32 cellular contexts compared by ENCODE assay signal in genomic region chr3:123590685-123591450, GRCh38.
"Had no signal": no experiment of that assay in that cellular context is flagged by ENCODE, and none has a peak within 500 bp of the region (broad histone marks: within the 10 kb centered on the region; RNA-seq: fewer than 3 reads in every experiment).

No MANE protein-coding gene starts in this region.

- H3K4me1 ChIP-seq: parathyroid adenoma had no signal

- ATAC-seq: activated T-helper 17 cell treated with anti-CD3 and anti-CD28 coated beads, Interleukin-2, amount 50 U/mL, for 72 hours; esophagus mucosa; heart right ventricle; left lung; lower lobe of right lung; naive thymus-derived CD8-positive, alpha-beta T cell had no signal

- H3K4me1 Mint-ChIP-seq: activated CD4-positive, alpha-beta T cell treated with anti-CD3 and anti-CD28 coated beads, Interleukin-2, amount 10 ng/mL, durations not matched to agents 24 days and 14 days; activated T-helper 17 cell treated with anti-CD3 and anti-CD28 coated beads, Interleukin-2, amount 50 U/mL, for 72 hours had no signal

- H3K36me3 ChIP-seq: brain microvascular endothelial cell, heart right ventricle, lower lobe of right lung, right atrium auricular region, suprapubic skin had no signal

- H3K27me3 ChIP-seq: brain microvascular endothelial cell, dorsolateral prefrontal cortex, heart right ventricle, left lung, right atrium auricular region, suprapubic skin, tibial nerve had no signal

- H2AFZ ChIP-seq: parathyroid adenoma had no signal

- H3K4me3 ChIP-seq: coronary artery, dorsolateral prefrontal cortex, heart right ventricle, left lung, lower lobe of right lung, right atrium auricular region, suprapubic skin, tibial nerve had no signal

- H3K9ac ChIP-seq: parathyroid adenoma had no signal

- DNase-seq: activated CD4-positive, alpha-beta memory T cell treated with anti-CD3 and anti-CD28 coated beads for 36 hours; activated CD4-positive, alpha-beta T cell treated with anti-CD3 and anti-CD28 coated beads, Interleukin-2, amount 10 ng/mL, durations not matched to agents 24 days and 14 days; activated CD4-positive, CD25-positive, alpha-beta regulatory T cell treated with anti-CD3 and anti-CD28 coated beads, Interleukin-2, amount 50 U/mL, for 72 hours; activated CD8-positive, alpha-beta memory T cell treated with anti-CD3 and anti-CD28 coated beads, Interleukin-2, amount 50 U/mL, for 4 hours; activated gamma-delta T cell treated with Interleukin-2 at 50 U/mL for 16 hours; activated naive CD4-positive, alpha-beta T cell treated with anti-CD3 and anti-CD28 coated beads, Interleukin-2, amount 50 U/mL, for 16 hours; activated T-cell treated with anti-CD3 and anti-CD28 coated beads, Interleukin-2, amount 50 U/mL, for 24 hours; amniotic stem cell; brain microvascular endothelial cell; dorsolateral prefrontal cortex; effector memory CD4-positive, alpha-beta T cell; foreskin fibroblast; heart right ventricle; left lung; lower lobe of right lung; mesenchymal stem cell; naive thymus-derived CD8-positive, alpha-beta T cell; nucleus accumbens; stimulated activated CD4-positive, alpha-beta T cell treated with anti-CD3 and anti-CD28 coated beads, Interleukin-15, amount 100 ng/mL, for 24 hours; stimulated activated CD4-positive, alpha-beta T cell treated with anti-CD3 and anti-CD28 coated beads, Interleukin-2, amount 100 ng/mL, for 24 hours; stimulated activated naive CD4-positive, alpha-beta T cell; T1000 had no signal

- H3K27ac ChIP-seq: brain microvascular endothelial cell, coronary artery, dorsolateral prefrontal cortex, heart right ventricle, left lung, lower lobe of right lung, parathyroid adenoma, right atrium auricular region, suprapubic skin, tibial nerve had no signal

- FAIRE-seq: astrocyte, endothelial cell of umbilical vein had no signal

- H3K4me3 Mint-ChIP-seq: activated CD4-positive, alpha-beta memory T cell treated with anti-CD3 and anti-CD28 coated beads for 36 hours; activated CD4-positive, alpha-beta T cell treated with anti-CD3 and anti-CD28 coated beads, Interleukin-2, amount 10 ng/mL, durations not matched to agents 24 days and 14 days; activated T-cell treated with anti-CD3 and anti-CD28 coated beads, Interleukin-2, amount 50 U/mL, for 24 hours; activated T-helper 17 cell treated with anti-CD3 and anti-CD28 coated beads, Interleukin-2, amount 50 U/mL, for 72 hours; naive thymus-derived CD8-positive, alpha-beta T cell; T-helper 1 cell treated with Interleukin-12 subunit alpha and Interleukin-12 subunit beta and Interleukin-4 antibody, amounts not matched to agents 30 μg/mL and 1 μg/mL, for 36 hours had no signal

- H3K27ac Mint-ChIP-seq: activated CD4-positive, alpha-beta memory T cell treated with anti-CD3 and anti-CD28 coated beads for 36 hours; activated T-cell treated with anti-CD3 and anti-CD28 coated beads, Interleukin-2, amount 50 U/mL, for 24 hours; activated T-helper 17 cell treated with anti-CD3 and anti-CD28 coated beads, Interleukin-2, amount 50 U/mL, for 72 hours; naive thymus-derived CD8-positive, alpha-beta T cell; T-helper 1 cell treated with Interleukin-12 subunit alpha and Interleukin-12 subunit beta and Interleukin-4 antibody, amounts not matched to agents 30 μg/mL and 1 μg/mL, for 36 hours had no signal

- H3K27me3 Mint-ChIP-seq: activated CD4-positive, alpha-beta memory T cell treated with anti-CD3 and anti-CD28 coated beads for 36 hours; activated CD4-positive, alpha-beta T cell treated with anti-CD3 and anti-CD28 coated beads, Interleukin-2, amount 10 ng/mL, durations not matched to agents 24 days and 14 days; activated T-cell treated with anti-CD3 and anti-CD28 coated beads, Interleukin-2, amount 50 U/mL, for 24 hours; activated T-helper 17 cell treated with anti-CD3 and anti-CD28 coated beads, Interleukin-2, amount 50 U/mL, for 72 hours; naive thymus-derived CD8-positive, alpha-beta T cell had no signal
